ENCODE assay signal across 32 cellular contexts in genomic region chr6:156193381-156193780, GRCh38.
"Had no signal": no experiment of that assay in that cellular context is flagged by ENCODE, and none has a peak within 500 bp of the region (broad histone marks: within the 10 kb centered on the region; RNA-seq: fewer than 3 reads in every experiment).

No MANE protein-coding gene starts in this region.

- H3K27me3 ChIP-seq: esophagus squamous epithelium, left lung, neutrophil, pancreas, stomach, thyroid gland, vagina had no signal

- FAIRE-seq: endometrium, islet of Langerhans, pancreas had no signal

- H3K27ac ChIP-seq: esophagus squamous epithelium, heart right ventricle, left lung, neutrophil, pancreas, stomach, thyroid gland, vagina had no signal

- H3K27me3 Mint-ChIP-seq: dendritic cell treated with granulocyte-macrophage colony-stimulating factor and Interleukin-4, amounts not matched to agents 40 ng/mL and 50 ng/mL, for 4 days; naive B cell; natural killer cell treated with Interleukin-12 subunit alpha and Interleukin-12 subunit beta and Interleukin-15 and Interleukin-18, amount 100 ng/mL, for 72 hours; progenitor cell of endocrine pancreas had no signal

- DNase-seq: effector memory CD4-positive, alpha-beta T cell; erythroblast; esophagus squamous epithelium; foreskin melanocyte; glutamatergic neuron; heart right ventricle; hippocampal formation; left cardiac atrium; left lung; mesenchymal stem cell; mucosa of descending colon; naive B cell; pancreas; stimulated activated CD4-positive, alpha-beta T cell treated with anti-CD3 and anti-CD28 coated beads, Interleukin-12 subunit alpha, Interleukin-12 subunit beta, amount 100 ng/mL, for 4 hours; stimulated activated CD4-positive, alpha-beta T cell treated with anti-CD3 and anti-CD28 coated beads, Interleukin-1b, Interleukin-23, amount 100 ng/mL, for 48 hours; stimulated activated CD4-positive, alpha-beta T cell treated with anti-CD3 and anti-CD28 coated beads, Interleukin-4, amount 100 ng/mL, for 1 hour; stimulated activated CD8-positive, alpha-beta memory T cell treated with anti-CD3 and anti-CD28 coated beads, Interleukin-4, amount 100 ng/mL, for 48 hours; stimulated activated naive CD4-positive, alpha-beta T cell treated with Interleukin-2 at 50 U/mL for 16 hours; stomach; thyroid gland; trophoblast cell had no signal

- H3K27ac Mint-ChIP-seq: dendritic cell treated with granulocyte-macrophage colony-stimulating factor and Interleukin-4, amounts not matched to agents 40 ng/mL and 50 ng/mL, for 4 days; mesothelial cell of epicardium; naive B cell; natural killer cell treated with Interleukin-12 subunit alpha and Interleukin-12 subunit beta and Interleukin-15 and Interleukin-18, amount 100 ng/mL, for 72 hours; progenitor cell of endocrine pancreas had no signal

- H3K4me2 ChIP-seq: smooth muscle cell had no signal

- H3K36me3 Mint-ChIP-seq: mesothelial cell of epicardium; naive B cell; natural killer cell treated with Interleukin-12 subunit alpha and Interleukin-12 subunit beta and Interleukin-15 and Interleukin-18, amount 100 ng/mL, for 72 hours had no signal

- H3K4me3 ChIP-seq: esophagus squamous epithelium, heart right ventricle, left lung, mucosa of descending colon, pancreas, smooth muscle cell, stomach, thyroid gland, vagina had no signal

- H3K4me1 Mint-ChIP-seq: mesothelial cell of epicardium had no signal

- H3K36me3 ChIP-seq: esophagus squamous epithelium, heart right ventricle, left lung, neutrophil, pancreas, stomach, thyroid gland, vagina had no signal

- H3K4me1 ChIP-seq: left lung, pancreas, stomach, vagina had no signal

- H3K9me3 ChIP-seq: esophagus squamous epithelium, left lung, mucosa of descending colon, neutrophil, pancreas, stomach, thyroid gland, vagina had no signal

- ATAC-seq: heart right ventricle; left cardiac atrium; left lung; mucosa of descending colon; natural killer cell treated with Interleukin-12 subunit alpha and Interleukin-12 subunit beta and Interleukin-15 and Interleukin-18, amount 100 ng/mL, for 72 hours; pancreas; sciatic nerve had no signal

- H3K4me3 Mint-ChIP-seq: dendritic cell treated with granulocyte-macrophage colony-stimulating factor and Interleukin-4, amounts not matched to agents 40 ng/mL and 50 ng/mL, for 4 days; mesothelial cell of epicardium; naive B cell; natural killer cell treated with Interleukin-12 subunit alpha and Interleukin-12 subunit beta and Interleukin-15 and Interleukin-18, amount 100 ng/mL, for 72 hours; neural crest cell had no signal
